Comparison of ENCODE assay signal across 1 cellular context in genomic region chr18:2050016-2050415, GRCh38.
TF ChIP-seq lines count a peak whose summit lies in the region.

No MANE protein-coding gene starts in this region.

TF ChIP-seq in SK-N-SH, 30 proteins besides CTCF, POLR2A, EP300 and RAD21 (continued from another document):
- TF ChIP-seq, protein P1, sequence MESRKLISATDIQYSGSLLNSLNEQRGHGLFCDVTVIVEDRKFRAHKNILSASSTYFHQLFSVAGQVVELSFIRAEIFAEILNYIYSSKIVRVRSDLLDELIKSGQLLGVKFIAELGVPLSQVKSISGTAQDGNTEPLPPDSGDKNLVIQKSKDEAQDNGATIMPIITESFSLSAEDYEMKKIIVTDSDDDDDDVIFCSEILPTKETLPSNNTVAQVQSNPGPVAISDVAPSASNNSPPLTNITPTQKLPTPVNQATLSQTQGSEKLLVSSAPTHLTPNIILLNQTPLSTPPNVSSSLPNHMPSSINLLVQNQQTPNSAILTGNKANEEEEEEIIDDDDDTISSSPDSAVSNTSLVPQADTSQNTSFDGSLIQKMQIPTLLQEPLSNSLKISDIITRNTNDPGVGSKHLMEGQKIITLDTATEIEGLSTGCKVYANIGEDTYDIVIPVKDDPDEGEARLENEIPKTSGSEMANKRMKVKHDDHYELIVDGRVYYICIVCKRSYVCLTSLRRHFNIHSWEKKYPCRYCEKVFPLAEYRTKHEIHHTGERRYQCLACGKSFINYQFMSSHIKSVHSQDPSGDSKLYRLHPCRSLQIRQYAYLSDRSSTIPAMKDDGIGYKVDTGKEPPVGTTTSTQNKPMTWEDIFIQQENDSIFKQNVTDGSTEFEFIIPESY (IDR thresholded peaks at IDR 0.05; ENCODE audit: borderline replicate concordance, low read depth): no peak
- TF ChIP-seq RCOR1 (IDR thresholded peaks at IDR 0.05; ENCODE audit: low read length) (no peak), EZH2phosphoT487 (IDR thresholded peaks at IDR 0.05; ENCODE audit: borderline replicate concordance, low read depth) (no peak), CHD2 (IDR thresholded peaks at IDR 0.05; ENCODE audit: low read length, partially characterized antibody) (no peak), GATA2 (CRISPR knock-in tag; IDR thresholded peaks at IDR 0.05) (no peak), MXI1 (IDR thresholded peaks at IDR 0.05; ENCODE audit: low read depth, low read length) (no peak), JUND (IDR thresholded peaks at IDR 0.05) (no peak), RFX5 (IDR thresholded peaks at IDR 0.05; ENCODE audit: low read length) (no peak), FOXJ3 (CRISPR knock-in tag; IDR thresholded peaks at IDR 0.05) (no peak), NRF1 (IDR thresholded peaks at IDR 0.05; ENCODE audit: low read depth, low read length) (no peak)
- TF ChIP-seq, protein P2, sequence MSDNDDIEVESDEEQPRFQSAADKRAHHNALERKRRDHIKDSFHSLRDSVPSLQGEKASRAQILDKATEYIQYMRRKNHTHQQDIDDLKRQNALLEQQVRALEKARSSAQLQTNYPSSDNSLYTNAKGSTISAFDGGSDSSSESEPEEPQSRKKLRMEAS (IDR thresholded peaks at IDR 0.05; ENCODE audit: low read depth): no peak
- TF ChIP-seq, protein P3, sequence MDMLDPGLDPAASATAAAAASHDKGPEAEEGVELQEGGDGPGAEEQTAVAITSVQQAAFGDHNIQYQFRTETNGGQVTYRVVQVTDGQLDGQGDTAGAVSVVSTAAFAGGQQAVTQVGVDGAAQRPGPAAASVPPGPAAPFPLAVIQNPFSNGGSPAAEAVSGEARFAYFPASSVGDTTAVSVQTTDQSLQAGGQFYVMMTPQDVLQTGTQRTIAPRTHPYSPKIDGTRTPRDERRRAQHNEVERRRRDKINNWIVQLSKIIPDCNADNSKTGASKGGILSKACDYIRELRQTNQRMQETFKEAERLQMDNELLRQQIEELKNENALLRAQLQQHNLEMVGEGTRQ (IDR thresholded peaks at IDR 0.05; ENCODE audit: borderline replicate concordance, low read depth, low read length): no peak
TF ChIP-seq in SK-N-SH: peak in this region for 0.
